Comparison of ENCODE assay signal across 16 cellular contexts in the genomic region with DNA sequence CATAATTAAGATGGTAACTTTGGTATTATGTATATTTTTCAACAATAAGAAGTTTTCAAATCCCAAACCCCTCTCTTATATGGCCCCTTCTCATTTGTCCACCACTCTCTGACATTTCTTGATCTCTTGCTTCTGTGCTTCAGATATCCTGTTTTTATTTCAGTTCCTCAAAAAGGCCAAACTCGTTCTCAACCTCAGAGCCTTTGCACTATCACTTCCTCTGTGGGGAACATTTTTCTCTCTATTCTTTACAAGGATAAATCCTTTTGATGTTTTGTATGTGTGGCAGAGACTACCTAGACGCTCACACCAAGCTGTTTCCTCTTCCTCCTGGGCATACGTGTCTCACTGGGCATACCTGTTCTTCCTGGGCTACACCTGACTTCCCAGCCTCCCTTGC. TPM values are rescaled to one million over a fixed set of nuclear protein-coding genes. Genes with fewer than 3 reads are reported as not detected.
DNase-seq lines count a peak whose midpoint lies in the region; ATAC-seq, FAIRE-seq and TF ChIP-seq lines count a peak whose summit lies in the region.
"Had no signal": no experiment of that assay in that cellular context is flagged by ENCODE, and none has a peak within 500 bp of the region (broad histone marks: within the 10 kb centered on the region; RNA-seq: fewer than 3 reads in every experiment).

No MANE protein-coding gene starts in this region.

- 0 out of 4 replicates have a peak, but pooled peaks of 1 of the 2 experiments have one; percentile 38 for TF ChIP-seq EP300 in GM12878 (IDR thresholded peaks at IDR 0.05; ENCODE audit: borderline replicate concordance in 1 of 2, control insufficient read depth in 1 of 2, low read depth in 2 of 2, low read length in 2 of 2)
- TF ChIP-seq EP300 in esophagus muscularis mucosa (IDR thresholded peaks at IDR 0.05): no peak

- TF ChIP-seq CTCF in GM12878 (IDR thresholded peaks at IDR 0.05 in 2 of 3, conservative IDR thresholded peaks at IDR 0.05 in 1 of 3; ENCODE audit: control insufficient read depth in 2 of 3, extremely low read depth in 1 of 3, insufficient read depth in 1 of 3, low read depth in 3 of 3, low read length in 3 of 3) (no peak), esophagus muscularis mucosa (IDR thresholded peaks at IDR 0.05) (no peak)

- H3K79me2 ChIP-seq in GM12878 (ENCODE audit: control insufficient read depth, insufficient read depth, low read length): no peaks in the 10 kb centered on the region
- H3K79me2 ChIP-seq in trophoblast cell (ENCODE audit: control insufficient read depth, insufficient read depth, low read length, poor library complexity): peaks cover 4% of the 10 kb centered on the region

- H3K4me1 ChIP-seq in GM12878 (ENCODE audit: control insufficient read depth, insufficient read depth, low read length) (peaks cover 31% of the 10 kb centered on the region), trophoblast cell (ENCODE audit: control insufficient read depth in 1 of 2, insufficient read depth in 2 of 2, low read length in 2 of 2) (peaks cover 19 to 23% of the 10 kb centered on the region in 2 experiments), esophagus muscularis mucosa (no peaks in the 10 kb centered on the region)
- H3K4me1 ChIP-seq: BE2C, Peyer's patch had no signal

- no peak overlapping the region for H3K23ac ChIP-seq in trophoblast cell (ENCODE audit: low read length)

- peak overlapping the region; percentile 100 for H2BK12ac ChIP-seq in trophoblast cell (ENCODE audit: low read length)

- H3K4me3 ChIP-seq in GM12878 (no peak overlapping the region), trophoblast cell (ENCODE audit: low read depth, low read length) (no peak overlapping the region), esophagus muscularis mucosa (no peak overlapping the region)
- H3K4me3 ChIP-seq: Peyer's patch had no signal

- peak; percentile 51 for FAIRE-seq in GM18507 (lab: Jason Lieb, UNC)
- no peak for FAIRE-seq in GM12878 (lab: Jason Lieb, UNC)
- FAIRE-seq: D721Med had no signal

- H3K14ac ChIP-seq in trophoblast cell (ENCODE audit: low read length): peak overlapping the region; percentile 97

- no peak for TF ChIP-seq RAD21 in GM12878 (IDR thresholded peaks at IDR 0.05; ENCODE audit: insufficient read depth, low read depth, low read length)

- peaks cover 46% of the 10 kb centered on the region for H3K79me1 ChIP-seq in trophoblast cell (ENCODE audit: low read length)

- no TSS peak for BruUV-seq in GM12878 (replicated peaks; lab: Mats Ljungman, UMichigan)

- H4K20me1 ChIP-seq in GM12878 (ENCODE audit: control insufficient read depth, insufficient read depth): no peaks in the 10 kb centered on the region

- 8% methylated on average over 3 of the region's 3 CpGs for WGBS in GM12878 (ENCODE audit: insufficient coverage, insufficient replicate concordance, low lambda C conversion rate, missing lambda C conversion rate)
- WGBS in trophoblast cell (ENCODE audit: extremely low coverage, insufficient coverage, insufficient read length): no CpG with 5 or more reads among the region's 3 CpGs
- 89% methylated on average over 3 of the region's 3 CpGs for WGBS in esophagus muscularis mucosa

- DNase-seq in GM18507 (ENCODE audit: extremely low spot score, insufficient read length, low read depth): no peak
- peak; percentile 79 for DNase-seq in MV-4-11 (lab: John Stamatoyannopoulos, UW)
- DNase-seq in GM12878 (ENCODE audit: low read depth, low spot score): peak; percentile 50
- DNase-seq in trophoblast cell: no peak
- no peak for DNase-seq in esophagus muscularis mucosa (ENCODE audit: extremely low spot score)
- no peak for DNase-seq in anterior cingulate cortex (lab: John Stamatoyannopoulos, UW)
- DNase-seq: BE2C; CD8-positive, alpha-beta T cell; DMS79 treated with DMSO at 0.1 percent for 48 hours; NCI-H146; NCI-H2081 treated with DMSO at 0.1 percent for 48 hours; NCI-H526; Peyer's patch; SHP77 had no signal

- ATAC-seq in GM12878 (peak; percentile 50), HG02610 (IDR thresholded peaks at IDR 0.05; ENCODE audit: unreplicated experiment) (no peak)
- ATAC-seq: CD8-positive, alpha-beta T cell had no signal

- H2BK5ac ChIP-seq in trophoblast cell (ENCODE audit: low read depth, low read length, poor library complexity): peak overlapping the region; percentile 25

- H3K36me3 ChIP-seq in GM12878 (ENCODE audit: control insufficient read depth in 2 of 2, insufficient read depth in 2 of 2, low read length in 1 of 2) (no peaks in the 10 kb centered on the region), trophoblast cell (ENCODE audit: control insufficient read depth in 1 of 2, insufficient read depth in 2 of 2, low read length in 2 of 2) (no peaks in the 10 kb centered on the region), esophagus muscularis mucosa (no peaks in the 10 kb centered on the region)
- H3K36me3 ChIP-seq: BE2C, Peyer's patch had no signal

- H3K9me3 ChIP-seq in GM12878 (replicated peaks; ENCODE audit: control insufficient read depth, insufficient read depth, low read length) (peaks cover 3% of the 10 kb centered on the region; the same call in 2 of the 3 replicates), trophoblast cell (ENCODE audit: insufficient read depth, low read depth, low read length) (no peaks in the 10 kb centered on the region), esophagus muscularis mucosa (no peaks in the 10 kb centered on the region)
- H3K9me3 ChIP-seq: BE2C, Peyer's patch had no signal

- POLR2A ChIA-PET in GM12878 (lab: Charles Lee): no interaction called here

- peak overlapping the region; percentile 99 for H4K91ac ChIP-seq in trophoblast cell (ENCODE audit: low read depth, low read length)

- H2AFZ ChIP-seq in GM12878 (ENCODE audit: control insufficient read depth, low read depth, low read length) (no peak overlapping the region), trophoblast cell (ENCODE audit: insufficient read depth, low read length, poor library complexity) (no peak overlapping the region)

- H2AK5ac ChIP-seq in trophoblast cell (ENCODE audit: low read length): peak overlapping the region; percentile 97

- peak overlapping the region; percentile 21 for H4K8ac ChIP-seq in trophoblast cell (ENCODE audit: low read depth, low read length)

- CTCF ChIA-PET in GM12878 (lab: Yijun Ruan, JAX): interaction anchor here (0.6 to 1.4 kb wide), 2 partner anchors 12 to 421 kb away, joined by 3 to 4 read pairs; no protein-coding TSS in a partner anchor

- peak overlapping the region; percentile 89 for H3K18ac ChIP-seq in trophoblast cell (ENCODE audit: low read length)

- RAD21 ChIA-PET in GM12878 (lab: Charles Lee; ENCODE audit: unreplicated experiment): interaction anchor here (1.0 kb wide), 1 partner anchor 10 kb away, joined by 3 read pairs; no protein-coding TSS in a partner anchor

- H3K4ac ChIP-seq in trophoblast cell (ENCODE audit: low read depth, low read length): peak overlapping the region; percentile 84

- H3K27me3 ChIP-seq in GM12878 (replicated peaks in 1 of 2; ENCODE audit: control insufficient read depth in 2 of 2, insufficient read depth in 2 of 2, low read length in 1 of 2): no peaks in the 10 kb centered on the region
- no peaks in the 10 kb centered on the region for H3K27me3 ChIP-seq in trophoblast cell (ENCODE audit: insufficient read depth, low read length)
- H3K27me3 ChIP-seq in esophagus muscularis mucosa: no peaks in the 10 kb centered on the region
- H3K27me3 ChIP-seq: Peyer's patch had no signal

- H3K27ac ChIP-seq in GM12878 (ENCODE audit: control insufficient read depth, insufficient read depth): no peak overlapping the region
- peak overlapping the region; percentile 74 for H3K27ac ChIP-seq in trophoblast cell (ENCODE audit: low read depth, low read length)
- no peak overlapping the region for H3K27ac ChIP-seq in esophagus muscularis mucosa (replicated peaks in 1 of 4)
- H3K27ac ChIP-seq: Peyer's patch had no signal

- no peak for TF ChIP-seq POLR2A in GM12878 (IDR thresholded peaks at IDR 0.05; ENCODE audit: low read depth, low read length)
- no peak for TF ChIP-seq POLR2A in esophagus muscularis mucosa (IDR thresholded peaks at IDR 0.05; ENCODE audit: low read depth)

- intact Hi-C loops in GM12878 (cut with micrococcal nuclease; ENCODE audit: unreplicated experiment) (no loop called here), esophagus muscularis mucosa (cut with DNase I) (no loop called here)

- H3K9ac ChIP-seq in GM12878 (ENCODE audit: control insufficient read depth, insufficient read depth, low read length) (no peak overlapping the region), trophoblast cell (ENCODE audit: low read length) (no peak overlapping the region)

- peak overlapping the region; percentile 61; the same call in 1 of the 2 replicates for H3K4me2 ChIP-seq in GM12878 (ENCODE audit: control insufficient read depth, insufficient read depth)
- H3K4me2 ChIP-seq in trophoblast cell (ENCODE audit: low read length): no peak overlapping the region

- in situ Hi-C loops in GM12878 (cut with MboI): no loop called here

- SMC1A ChIA-PET in GM12878 (lab: Charles Lee; ENCODE audit: uncharacterized antibody, unreplicated experiment): no interaction called here

- peak overlapping the region; percentile 98 for H2BK120ac ChIP-seq in trophoblast cell (ENCODE audit: insufficient read depth, low read length, poor library complexity)

- H4K12ac ChIP-seq in trophoblast cell (ENCODE audit: low read depth, low read length): no peak overlapping the region

TF ChIP-seq in GM12878, 131 proteins besides CTCF, POLR2A, EP300 and RAD21 (continues in another document):
- TF ChIP-seq BCL11A (IDR thresholded peaks at IDR 0.05; ENCODE audit: low read depth, low read length): 0 out of 2 replicates have a peak, but pooled peaks have one; percentile 24
- TF ChIP-seq NFXL1 (IDR thresholded peaks at IDR 0.05; ENCODE audit: borderline replicate concordance): no peak
- peak; percentile 58; the same call in 1 of the 2 replicates for TF ChIP-seq ZNF217 (IDR thresholded peaks at IDR 0.05)

RNA-seq across cellular contexts. Expression of gene FRMD4A, which starts 54.2 kb away (rescaled TPM):
- total RNA-seq in GM12878 (2013; cell fraction: nucleolus; rRNA removed): 344 and 352 TPM in 2 replicates
- 42.5 and 43.8 TPM in 2 replicates for total RNA-seq in GM12878 (2014; rRNA removed)
- total RNA-seq in GM12878 (2014; rRNA removed; fragmentation: Illumina TruSeq; extraction: Trizol): 37.2 and 37.6 TPM in 2 replicates
- 62.2 and 65.5 TPM in 2 replicates for total RNA-seq in GM12878 (2021)
- 17.5 TPM for polyA plus RNA-seq in GM12878 (2011; ENCODE audit: low read depth)
- 10.3 and 21.5 TPM in 2 replicates for polyA plus RNA-seq in GM12878 (2011; rRNA removed)
- 19.1 and 20.4 TPM in 2 replicates for polyA plus RNA-seq in GM12878 (2011; cell fraction: cytosol; rRNA removed)
- polyA plus RNA-seq in GM12878 (2011; cell fraction: nucleus; rRNA removed): 43.0 and 48.6 TPM in 2 replicates
- 32.9 and 45.1 TPM in 2 replicates for polyA plus RNA-seq in GM12878 (2012)
- polyA plus RNA-seq in GM12878 (2014; fragmentation: Illumina TruSeq; extraction: Trizol): 45.7 and 75.2 TPM in 2 replicates
- polyA plus RNA-seq in GM12878 (2014; fragmentation: Nextera tagmentation; extraction: Ambion mirVana): 10 to 100 TPM; 17.8 to 18.5 TPM
- 56.7 and 63.1 TPM in 2 replicates for polyA plus RNA-seq in GM12878 (2014; rRNA removed)
- polyA plus RNA-seq in GM12878 (2016; fragmentation: Nextera tagmentation; extraction: Ambion mirVana): 10 to 100 TPM; 36.8 to 40.9 TPM
- polyA minus RNA-seq in GM12878 (2011; rRNA and poly(A)+ RNA removed): 31.8 and 34.6 TPM in 2 replicates
- polyA minus RNA-seq in GM12878 (2011; cell fraction: cytosol; rRNA and poly(A)+ RNA removed): 11.6 and 18.6 TPM in 2 replicates
- 21.2 and 48.1 TPM in 2 replicates for polyA minus RNA-seq in GM12878 (2011; cell fraction: nucleus; rRNA and poly(A)+ RNA removed)
- polyA plus RNA-seq in trophoblast cell (2013): 137 and 153 TPM in 2 replicates
- total RNA-seq in esophagus muscularis mucosa: 10 to 100 TPM; 17.0 to 28.8 (median 21.8) TPM

Comparison
In these comparisons a context has a peak if more than half of its experiments do, and no peak if none do; other contexts are left out.
1. DNase-seq: peak in MV-4-11 (single experiment) and GM12878 (single experiment); none in GM18507 (single experiment), trophoblast cell (0 of 2), esophagus muscularis mucosa (single experiment) and anterior cingulate cortex (0 of 58).